ENCODE assay signal across 17 cellular contexts in genomic region chr1:194277927-194278326, GRCh38.
DNase-seq lines count a peak whose midpoint lies in the region; ATAC-seq, FAIRE-seq and TF ChIP-seq lines count a peak whose summit lies in the region.
"Had no signal": no experiment of that assay in that cellular context is flagged by ENCODE, and none has a peak within 500 bp of the region (broad histone marks: within the 10 kb centered on the region; RNA-seq: fewer than 3 reads in every experiment).

No MANE protein-coding gene starts in this region.

- TF ChIP-seq CTCF in PC-3 (conservative IDR thresholded peaks at IDR 0.05; ENCODE audit: low read depth, low read length) (no peak), kidney (IDR thresholded peaks at IDR 0.05; ENCODE audit: borderline replicate concordance, extremely low read depth, insufficient read depth) (no peak)

- CTCF ChIA-PET in PC-3 (lab: Charles Lee), result no interaction called here

- H3K4me1 ChIP-seq in PC-3 (ENCODE audit: insufficient read depth, low read length) (no peaks in the 10 kb centered on the region), kidney (ENCODE audit: control insufficient read depth in 1 of 2, insufficient read depth in 1 of 2, low read depth in 1 of 2, low read length in 2 of 2) (no peaks in the 10 kb centered on the region)
- H3K4me1 ChIP-seq: A549 had no signal

- intact Hi-C loops in PC-3 (cut with micrococcal nuclease) (no loop called here), kidney (cut with DNase I) (no loop called here)

- no peaks in the 10 kb centered on the region for H3K27me3 ChIP-seq in PC-3 (ENCODE audit: low read length)

- in situ Hi-C loops in Caki2 (cut with HindIII; ENCODE audit: low pct_unique_long_range_greater_than_20kb, low sequenced_read_pairs), result no loop called here

- H3K36me3 ChIP-seq in PC-3 (ENCODE audit: low read depth, low read length), result no peaks in the 10 kb centered on the region
- H3K36me3 ChIP-seq in kidney (ENCODE audit: control insufficient read depth in 1 of 2, insufficient read depth in 2 of 2, low read length in 2 of 2), result no peaks in the 10 kb centered on the region

- H3K4me2 ChIP-seq in PC-3 (ENCODE audit: low read length), result no peak overlapping the region
- H3K4me2 ChIP-seq: A549 had no signal

- H3K9me3 ChIP-seq in PC-3 (ENCODE audit: low read length) (no peaks in the 10 kb centered on the region), kidney (ENCODE audit: control insufficient read depth in 1 of 2, low read length in 2 of 2) (peaks cover 0 to 4% of the 10 kb centered on the region in 2 donors)
- H3K9me3 ChIP-seq: A549 had no signal

- ATAC-seq in GM19397 (IDR thresholded peaks at IDR 0.05; ENCODE audit: unreplicated experiment), result peak; percentile 69
- peak; percentile 68 for ATAC-seq in HG02759 (IDR thresholded peaks at IDR 0.05; ENCODE audit: unreplicated experiment)
- peak; percentile 78 for ATAC-seq in HG03457 (IDR thresholded peaks at IDR 0.05; ENCODE audit: unreplicated experiment)
- no peak for ATAC-seq in PC-3
- ATAC-seq: A549; activated CD8-positive, alpha-beta T cell treated with anti-CD3 and anti-CD28 coated beads, Interleukin-2, amount 10 ng/mL, durations not matched to agents 7 days and 5 days; Panc1 had no signal

- H3K4me3 ChIP-seq in PC-3 (ENCODE audit: low read length), result no peak overlapping the region
- H3K4me3 ChIP-seq in kidney (ENCODE audit: low read length in 2 of 2), result no peak overlapping the region
- H3K4me3 ChIP-seq: A549 had no signal

- no peak for FAIRE-seq in kidney (lab: Jason Lieb, UNC)
- FAIRE-seq: endothelial cell of umbilical vein, frontal cortex had no signal

- no TSS peak for BruUV-seq in PC-3 (replicated peaks; lab: Mats Ljungman, UMichigan)

- H4K20me1 ChIP-seq in PC-3 (ENCODE audit: low read length), result no peaks in the 10 kb centered on the region

- DNase-seq in Caki2 (ENCODE audit: low read depth) (peak; percentile 68), AG08395 (ENCODE audit: low spot score) (no peak), PC-3 (no peak), kidney glomerular epithelial cell (lab: John Stamatoyannopoulos, UW) (no peak), kidney (no peak)
- DNase-seq: activated CD8-positive, alpha-beta T cell treated with anti-CD3 and anti-CD28 coated beads, Interleukin-2, amount 10 ng/mL, durations not matched to agents 7 days and 5 days; aorta; CD4-positive, alpha-beta T cell; Kasumi-1; NCI-H1694 had no signal

- H3K79me2 ChIP-seq in PC-3 (ENCODE audit: low read length), result no peaks in the 10 kb centered on the region

- no peak overlapping the region for H3K9ac ChIP-seq in PC-3 (ENCODE audit: low read length)
- H3K9ac ChIP-seq in kidney (ENCODE audit: low read length in 2 of 2), result no peak overlapping the region

- H3K27ac ChIP-seq in PC-3 (ENCODE audit: low read length) (no peak overlapping the region), kidney (ENCODE audit: low read depth in 2 of 2, low read length in 2 of 2) (no peak overlapping the region)
- H3K27ac ChIP-seq: A549 had no signal

- H2AFZ ChIP-seq in PC-3 (ENCODE audit: low read length), result no peak overlapping the region

- POLR2A ChIA-PET in PC-3 (lab: Charles Lee; ENCODE audit: unreplicated experiment), result no interaction called here

- H3K9me2 ChIP-seq in PC-3 (replicated peaks; ENCODE audit: low read length), result no peaks in the 10 kb centered on the region

- H3F3A ChIP-seq in PC-3 (ENCODE audit: low read length, unreplicated experiment), result no peaks in the 10 kb centered on the region
